In the genomic region with DNA sequence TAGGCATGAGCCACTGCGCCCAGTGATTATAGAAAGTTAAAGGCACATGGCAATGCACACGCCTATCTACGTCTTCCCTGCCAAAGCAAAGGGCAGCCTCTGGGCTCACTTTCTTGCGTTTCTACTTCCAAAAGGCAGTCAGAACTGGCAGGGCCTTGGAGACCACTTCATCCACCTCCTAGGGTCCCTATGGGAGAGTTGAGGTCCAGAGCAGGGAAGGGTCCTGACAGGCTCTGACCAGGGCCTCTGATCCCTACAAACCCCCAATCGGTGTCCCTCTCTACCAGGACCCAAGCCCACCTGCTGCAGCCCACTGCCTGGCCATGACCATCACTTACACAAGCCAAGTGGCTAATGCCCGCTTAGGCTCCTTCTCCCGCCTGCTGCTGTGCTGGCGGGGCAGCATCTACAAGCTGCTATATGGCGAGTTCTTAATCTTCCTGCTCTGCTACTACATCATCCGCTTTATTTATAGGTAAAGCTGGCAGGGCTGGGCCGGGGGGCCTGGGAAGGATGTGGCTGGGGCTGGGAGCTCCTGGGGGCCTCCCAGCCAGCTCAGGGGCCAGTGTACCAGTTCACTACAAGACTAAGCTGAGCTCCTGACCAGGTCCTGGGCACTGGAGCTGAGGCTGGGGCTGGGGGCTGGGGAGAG, we compare ENCODE assay signal across 17 cellular contexts. TPM values are rescaled to one million over a fixed set of nuclear protein-coding genes. Genes with fewer than 3 reads are reported as not detected.
DNase-seq lines count a peak whose midpoint lies in the region; ATAC-seq and TF ChIP-seq lines count a peak whose summit lies in the region.
"Had no signal": no experiment of that assay in that cellular context is flagged by ENCODE, and none has a peak within 500 bp of the region (broad histone marks: within the 10 kb centered on the region; RNA-seq: fewer than 3 reads in every experiment).

No MANE protein-coding gene starts in this region.

- H3K27me3 ChIP-seq in dorsolateral prefrontal cortex (no peaks in the 10 kb centered on the region), osteoblast (ENCODE audit: insufficient read depth, low read length) (no peaks in the 10 kb centered on the region), lower lobe of right lung (ENCODE audit: low read depth) (peaks cover 10% of the 10 kb centered on the region)

- H2AFZ ChIP-seq in osteoblast (ENCODE audit: low read length): no peak overlapping the region

- ATAC-seq in lower lobe of right lung (no peak), HG02840 (IDR thresholded peaks at IDR 0.05; ENCODE audit: low FRiP score, unreplicated experiment) (no peak), HG02763 (IDR thresholded peaks at IDR 0.05; ENCODE audit: unreplicated experiment) (no peak)

- H3K9me3 ChIP-seq in osteoblast (ENCODE audit: low read depth, low read length) (no peaks in the 10 kb centered on the region), lower lobe of right lung (no peaks in the 10 kb centered on the region)
- H3K9me3 ChIP-seq: HAP-1 had no signal

- intact Hi-C loops in dorsolateral prefrontal cortex (cut with DNase I): no loop called here
- intact Hi-C loops in lower lobe of right lung (cut with DNase I): no loop called here

- H3K27ac ChIP-seq in dorsolateral prefrontal cortex (peak overlapping the region in 58 of 59 donors; percentile 42 to 100 (median 97)), osteoblast (ENCODE audit: low read depth, low read length) (no peak overlapping the region), lower lobe of right lung (no peak overlapping the region)
- H3K27ac ChIP-seq: 22Rv1 had no signal

- H3K36me3 ChIP-seq in osteoblast (ENCODE audit: insufficient read depth, low read length) (peaks cover under 1% of the 10 kb centered on the region), lower lobe of right lung (no peaks in the 10 kb centered on the region)
- H3K36me3 ChIP-seq: HAP-1 had no signal

- no peak overlapping the region for H3K4me2 ChIP-seq in osteoblast (ENCODE audit: insufficient read depth, low read length)

- peaks cover 5% of the 10 kb centered on the region for H3K79me2 ChIP-seq in osteoblast (ENCODE audit: insufficient read depth, low read length)

- H4K20me1 ChIP-seq in osteoblast (ENCODE audit: insufficient read depth, low read length): no peaks in the 10 kb centered on the region

- H3K4me1 ChIP-seq in osteoblast (ENCODE audit: insufficient read depth, low read length) (peaks cover 23% of the 10 kb centered on the region), lower lobe of right lung (peaks cover 41% of the 10 kb centered on the region)

- TF ChIP-seq CTCF in dorsolateral prefrontal cortex (IDR thresholded peaks at IDR 0.05 in 54 of 56, conservative IDR thresholded peaks at IDR 0.05 in 2 of 56; ENCODE audit: low read depth in 1 of 56, partially characterized antibody in 56 of 56): no peak
- no peak for TF ChIP-seq CTCF in osteoblast (IDR thresholded peaks at IDR 0.05; ENCODE audit: extremely low read depth, low read depth, low read length)
- TF ChIP-seq CTCF in lower lobe of right lung (IDR thresholded peaks at IDR 0.05): no peak

- H3K4me3 ChIP-seq in dorsolateral prefrontal cortex (peak overlapping the region in 40 of 59 donors; percentile 6 to 69 (median 50)), osteoblast (ENCODE audit: insufficient read depth, low read length) (no peak overlapping the region), lower lobe of right lung (no peak overlapping the region)
- H3K4me3 ChIP-seq: HAP-1 had no signal

- DNase-seq in NCI-H82 (lab: John Stamatoyannopoulos, UW): peak; percentile 30
- DNase-seq in NCI-H82 treated with DMSO at 0.1 percent for 48 hours (lab: John Stamatoyannopoulos, UW; ENCODE audit: unreplicated experiment): no peak
- no peak for DNase-seq in dorsolateral prefrontal cortex
- peak; percentile 81 for DNase-seq in osteoblast (ENCODE audit: insufficient read length, low spot score, missing footprints)
- no peak for DNase-seq in SIG-M5 (lab: John Stamatoyannopoulos, UW)
- DNase-seq in lower lobe of right lung: no peak
- DNase-seq: C1 segment of cervical spinal cord, DMS153, NCI-H1436, NCI-H2081, NCI-H524 had no signal

RNA-seq across cellular contexts. Expression of gene BEST1, which starts 1.5 kb away (rescaled TPM):
- total RNA-seq in dorsolateral prefrontal cortex (100 to 1,000 TPM in 2 of 120 experiments, 10 to 100 TPM in 118; 10.7 to 176 (median 32.0) TPM), osteoblast (5.6 and 8.0 TPM in 2 replicates), lower lobe of right lung (14.1 TPM)
- total RNA-seq: HT1080 had no signal

RNA-seq across cellular contexts. Expression of gene FTH1, which starts 15.8 kb away (rescaled TPM):
- total RNA-seq in dorsolateral prefrontal cortex: 1,000 to 10,000 TPM; 2,016 to 5,225 (median 3,057) TPM
- total RNA-seq in osteoblast: 1,459 and 1,507 TPM in 2 replicates
- 4,616 TPM for total RNA-seq in lower lobe of right lung

RNA-seq across cellular contexts. Expression of gene RAB3IL1, which starts 34.2 kb away (rescaled TPM):
- total RNA-seq in dorsolateral prefrontal cortex: 10 to 100 TPM in 71 of 120 experiments, 1 to 10 TPM in 49; 5.8 to 23.3 (median 10.7) TPM
- total RNA-seq in osteoblast: 15.9 and 20.3 TPM in 2 replicates
- total RNA-seq in lower lobe of right lung: 11.4 TPM
- total RNA-seq: OCI-LY7 had no signal

Comparison
In these comparisons a context has a peak if more than half of its experiments do, and no peak if none do; other contexts are left out.
1. DNase-seq: peak in NCI-H82 (single experiment) and osteoblast (single experiment); none in NCI-H82 treated with DMSO at 0.1 percent for 48 hours (single experiment), dorsolateral prefrontal cortex (0 of 10), SIG-M5 (single experiment) and lower lobe of right lung (single experiment).
2. H3K27ac ChIP-seq: peak in dorsolateral prefrontal cortex (58 of 59); none in osteoblast (single experiment) and lower lobe of right lung (single experiment).
3. H3K4me3 ChIP-seq: peak in dorsolateral prefrontal cortex (40 of 59); none in osteoblast (single experiment) and lower lobe of right lung (single experiment).